1 cellular context compared by ENCODE assay signal in genomic region chr17:34706029-34706428, GRCh38.
A peak's percentile ranks its signal among the peaks of the same experiment; 100 is the strongest.
TF ChIP-seq lines count a peak whose summit lies in the region.

No MANE protein-coding gene starts in this region.

TF ChIP-seq in K562, 482 proteins besides CTCF, POLR2A, EP300 and RAD21 (continued from another document and continues in another):
- no peak for TF ChIP-seq HMGXB4 (CRISPR knock-in tag; IDR thresholded peaks at IDR 0.05)
- no peak for TF ChIP-seq POU5F1 (IDR thresholded peaks at IDR 0.05; ENCODE audit: borderline replicate concordance, low read depth, low read length, partially characterized antibody)
- TF ChIP-seq NCOR1 (IDR thresholded peaks at IDR 0.05) = no peak
- no peak for TF ChIP-seq KDM4B (IDR thresholded peaks at IDR 0.05; ENCODE audit: borderline replicate concordance in 2 of 2, low read depth in 1 of 2)
- TF ChIP-seq EHMT2 (IDR thresholded peaks at IDR 0.05) = peak; percentile 97
- TF ChIP-seq HOMEZ (CRISPR knock-in tag; IDR thresholded peaks at IDR 0.05) = no peak
- TF ChIP-seq AFF1 (IDR thresholded peaks at IDR 0.05; ENCODE audit: low read depth in 1 of 2, partially characterized antibody in 2 of 2) = peak in 1 of 2 experiments; percentile 56
- TF ChIP-seq FOXO4 (CRISPR knock-in tag; IDR thresholded peaks at IDR 0.05) = no peak
- no peak for TF ChIP-seq ZNF318 (IDR thresholded peaks at IDR 0.05; ENCODE audit: borderline replicate concordance in 1 of 2, low read depth in 1 of 2)
- no peak for TF ChIP-seq ZNF408 (CRISPR knock-in tag; IDR thresholded peaks at IDR 0.05; ENCODE audit: low read depth)
- TF ChIP-seq ZNF316 (IDR thresholded peaks at IDR 0.05) = no peak
- TF ChIP-seq REST (CRISPR knock-in tag; IDR thresholded peaks at IDR 0.05; ENCODE audit: low read depth) = peak; percentile 93
- peak; percentile 78; the same call in 1 of the 2 replicates for TF ChIP-seq PRMT5 (CRISPR knock-in tag; IDR thresholded peaks at IDR 0.05)
- TF ChIP-seq CHAMP1 (IDR thresholded peaks at IDR 0.05) = peak; percentile 54; the same call in 1 of the 2 replicates
- TF ChIP-seq ZNF655 (CRISPR knock-in tag; IDR thresholded peaks at IDR 0.05) = no peak
- no peak for TF ChIP-seq CCNT2 (IDR thresholded peaks at IDR 0.05; ENCODE audit: borderline replicate concordance, extremely low read depth, insufficient read length, low read depth, low read length)
- TF ChIP-seq CBX5 (IDR thresholded peaks at IDR 0.05; ENCODE audit: borderline replicate concordance, low read depth) = no peak
- TF ChIP-seq ZFPM2 (CRISPR knock-in tag; IDR thresholded peaks at IDR 0.05) = no peak
- no peak for TF ChIP-seq ZFP91 (CRISPR knock-in tag; IDR thresholded peaks at IDR 0.05)
- TF ChIP-seq DNMT1 (IDR thresholded peaks at IDR 0.05) = no peak
- 0 out of 4 replicates have a peak, but pooled peaks of 1 of the 2 experiments have one; percentile 10 for TF ChIP-seq RCOR1 (IDR thresholded peaks at IDR 0.05; ENCODE audit: borderline replicate concordance in 1 of 2, low read depth in 2 of 2, low read length in 2 of 2)
